ENCODE assay signal across 17 cellular contexts in genomic region chr7:95589031-95589430, GRCh38. TPM values are rescaled to one million over a fixed set of nuclear protein-coding genes. Genes with fewer than 3 reads are reported as not detected.
DNase-seq lines count a peak whose midpoint lies in the region; ATAC-seq and TF ChIP-seq lines count a peak whose summit lies in the region.
"Had no signal": no experiment of that assay in that cellular context is flagged by ENCODE, and none has a peak within 500 bp of the region (broad histone marks: within the 10 kb centered on the region; RNA-seq: fewer than 3 reads in every experiment).

No MANE protein-coding gene starts in this region.

- H3K4me1 Mint-ChIP-seq in MCF 10A (ENCODE audit: insufficient read depth, unreplicated experiment), result no peaks in the 10 kb centered on the region
- H3K4me1 Mint-ChIP-seq: naive thymus-derived CD4-positive, alpha-beta T cell had no signal

- ATAC-seq in right cardiac atrium, result peak in 1 of 2 donors; percentile 9
- ATAC-seq in sciatic nerve, result peak; percentile 35
- no peak for ATAC-seq in GM21515 (IDR thresholded peaks at IDR 0.05; ENCODE audit: unreplicated experiment)
- ATAC-seq: naive thymus-derived CD4-positive, alpha-beta T cell had no signal

- H3K4me3 ChIP-seq in breast epithelium, result peak overlapping the region; percentile 82 to 88 (median 87)
- peak overlapping the region; percentile 36 for H3K4me3 ChIP-seq in right cardiac atrium (ENCODE audit: low read length)
- H3K4me3 ChIP-seq in urinary bladder (ENCODE audit: low read depth, low read length), result peak overlapping the region; percentile 33

- H3K27me3 Mint-ChIP-seq in MCF 10A (ENCODE audit: insufficient read depth, unreplicated experiment), result no peaks in the 10 kb centered on the region

- H3K4me3 Mint-ChIP-seq in MCF 10A (ENCODE audit: unreplicated experiment), result no peak overlapping the region
- H3K4me3 Mint-ChIP-seq: naive thymus-derived CD4-positive, alpha-beta T cell had no signal

- H3K27ac ChIP-seq in breast epithelium (peak overlapping the region; percentile 64 to 65), right cardiac atrium (ENCODE audit: low read length) (peak overlapping the region; percentile 41), urinary bladder (ENCODE audit: low read depth) (peak overlapping the region; percentile 64)
- H3K27ac ChIP-seq: 22Rv1 had no signal

- peaks cover 58% of the 10 kb centered on the region for H3K36me3 Mint-ChIP-seq in MCF 10A (ENCODE audit: insufficient read depth, unreplicated experiment)
- H3K36me3 Mint-ChIP-seq: naive thymus-derived CD4-positive, alpha-beta T cell had no signal

- no peak for TF ChIP-seq POLR2A in breast epithelium (IDR thresholded peaks at IDR 0.05)

- H3K27me3 ChIP-seq in breast epithelium (no peaks in the 10 kb centered on the region), right cardiac atrium (ENCODE audit: control insufficient read depth, insufficient read depth) (no peaks in the 10 kb centered on the region)
- H3K27me3 ChIP-seq: BE2C had no signal

- no peak for DNase-seq in breast epithelium (ENCODE audit: low spot score in 2 of 2)
- no peak for DNase-seq in MCF 10A (ENCODE audit: unreplicated experiment)
- DNase-seq in right cardiac atrium, result no peak
- no peak for DNase-seq in sciatic nerve (ENCODE audit: low spot score)
- no peak for DNase-seq in AML-193 (lab: John Stamatoyannopoulos, UW)
- no peak for DNase-seq in stimulated activated CD4-positive, alpha-beta T cell treated with anti-CD3 and anti-CD28 coated beads, Interleukin-2, amount 100 ng/mL, for 24 hours
- DNase-seq: activated CD4-positive, alpha-beta T cell treated with anti-CD3 and anti-CD28 coated beads for 48 hours; activated gamma-delta T cell; anterior cingulate cortex; BE2C; foreskin melanocyte; naive thymus-derived CD4-positive, alpha-beta T cell; NCI-H1436 treated with DMSO at 0.1 percent for 48 hours; NCI-H446 had no signal

- H3K4me1 ChIP-seq in breast epithelium, result peaks cover 0 to 9% of the 10 kb centered on the region in 2 donors
- H3K4me1 ChIP-seq in right cardiac atrium (ENCODE audit: control insufficient read depth, insufficient read depth, low read length), result peaks cover 3% of the 10 kb centered on the region
- no peaks in the 10 kb centered on the region for H3K4me1 ChIP-seq in urinary bladder (ENCODE audit: insufficient read depth)
- H3K4me1 ChIP-seq: BE2C had no signal

- H3K9me3 ChIP-seq in breast epithelium (no peaks in the 10 kb centered on the region), right cardiac atrium (ENCODE audit: control insufficient read depth, low read length) (no peaks in the 10 kb centered on the region)
- H3K9me3 ChIP-seq: BE2C had no signal

- H3K9me3 Mint-ChIP-seq in MCF 10A (ENCODE audit: unreplicated experiment), result no peaks in the 10 kb centered on the region

- POLR2A ChIA-PET in MCF 10A (lab: Yijun Ruan, JAX), result no interaction called here

- H3K36me3 ChIP-seq in breast epithelium, result peaks cover 26% of the 10 kb centered on the region
- H3K36me3 ChIP-seq in urinary bladder (ENCODE audit: insufficient read depth), result peaks cover 11% of the 10 kb centered on the region
- H3K36me3 ChIP-seq: BE2C had no signal

- intact Hi-C loops in breast epithelium (cut with DNase I; ENCODE audit: low total_unique reads) (no loop called here), MCF 10A (cut with micrococcal nuclease) (no loop called here), right cardiac atrium (cut with DNase I) (loop anchor here in 1 of 4 donors (5.0 kb wide), 1 partner anchor 37 kb away; no protein-coding TSS in a partner anchor), sciatic nerve (cut with DNase I) (no loop called here)

- TF ChIP-seq CTCF in breast epithelium (IDR thresholded peaks at IDR 0.05) (no peak), MCF 10A (IDR thresholded peaks at IDR 0.05; ENCODE audit: unreplicated experiment) (no peak)

- no peak overlapping the region for H3K27ac Mint-ChIP-seq in MCF 10A (ENCODE audit: low read depth, unreplicated experiment)
- H3K27ac Mint-ChIP-seq: naive thymus-derived CD4-positive, alpha-beta T cell had no signal

- CTCF ChIA-PET in MCF 10A (lab: Yijun Ruan, JAX), result interaction anchor here (0.6 to 1.0 kb wide), 2 partner anchors 23 to 45 kb away, joined by 3 read pairs; no protein-coding TSS in a partner anchor

- no TSS peak for BruUV-seq in MCF 10A (replicated peaks; lab: Mats Ljungman, UMichigan)

RNA-seq across cellular contexts. Expression of gene PDK4, which starts 7.3 kb away (rescaled TPM):
- total RNA-seq in breast epithelium (100 to 1,000 TPM; 507 to 797 (median 729) TPM), MCF 10A (2022) (1.2 and 1.3 TPM in 2 replicates), right cardiac atrium (100 to 1,000 TPM in 2 of 4 donors, 10 to 100 TPM in 2; 53.0 to 842 (median 103) TPM), sciatic nerve (61.9 TPM), urinary bladder (16.4 TPM)
- polyA plus RNA-seq in right cardiac atrium (133 TPM), urinary bladder (183 TPM)
- polyA plus RNA-seq: naive thymus-derived CD4-positive, alpha-beta T cell had no signal

Comparison
In these comparisons a context has a peak if more than half of its experiments do, and no peak if none do; other contexts are left out.
1. H3K4me3 ChIP-seq: peak in every context shown above with its lines; median percentile 87 in breast epithelium; 36 in right cardiac atrium; 33 in urinary bladder.